ENCODE assay signal across 22 cellular contexts in the genomic region with DNA sequence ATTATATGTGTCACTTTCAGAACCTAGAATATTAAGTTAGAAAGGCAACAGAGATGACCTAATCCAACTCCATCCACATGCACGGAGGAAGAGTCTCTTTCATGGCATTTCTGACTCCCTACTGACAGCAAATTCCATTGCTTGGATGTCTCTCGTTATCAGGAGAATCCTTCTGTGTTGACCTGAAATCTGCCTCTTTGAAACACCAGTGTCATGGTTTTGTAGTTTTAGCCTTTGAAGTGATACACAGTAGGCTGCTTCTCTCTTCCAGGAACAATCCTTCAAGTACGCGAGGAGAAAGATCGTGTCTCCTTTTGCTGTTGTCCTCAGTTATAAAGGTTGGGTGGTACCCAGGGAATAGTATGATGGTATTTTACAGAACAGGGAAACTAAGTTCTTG.
"Had no signal": no experiment of that assay in that cellular context is flagged by ENCODE, and none has a peak within 500 bp of the region (broad histone marks: within the 10 kb centered on the region; RNA-seq: fewer than 3 reads in every experiment).

No MANE protein-coding gene starts in this region.

- H3K9me3 ChIP-seq: left lung, mucosa of descending colon had no signal

- H3K27ac Mint-ChIP-seq: activated B cell treated with CpG ODN at 0.5 μM for 24 hours; activated CD8-positive, alpha-beta T cell treated with anti-CD3 and anti-CD28 coated beads, Interleukin-2, amount 10 ng/mL, durations not matched to agents 7 days and 5 days; activated naive CD8-positive, alpha-beta T cell; natural killer cell had no signal

- H3K36me3 ChIP-seq: left lung had no signal

- H3K4me3 ChIP-seq: left lung, mucosa of descending colon, skin epidermis had no signal

- H3K4me3 Mint-ChIP-seq: activated B cell treated with CpG ODN at 0.5 μM for 24 hours; activated CD8-positive, alpha-beta T cell treated with anti-CD3 and anti-CD28 coated beads, Interleukin-2, amount 10 ng/mL, durations not matched to agents 7 days and 5 days; activated naive CD8-positive, alpha-beta T cell; natural killer cell had no signal

- DNase-seq: activated B cell treated with CpG ODN at 0.5 μM for 24 hours; activated CD4-positive, alpha-beta T cell treated with anti-CD3 and anti-CD28 coated beads for 48 hours; activated CD8-positive, alpha-beta memory T cell treated with anti-CD3 and anti-CD28 coated beads, Interleukin-2, amount 50 U/mL, for 4 hours; activated CD8-positive, alpha-beta T cell treated with anti-CD3 and anti-CD28 coated beads, Interleukin-2, amount 10 ng/mL, durations not matched to agents 7 days and 5 days; activated gamma-delta T cell treated with Interleukin-2 at 50 U/mL for 16 hours; activated T-cell treated with anti-CD3 and anti-CD28 coated beads, Interleukin-2, amount 50 U/mL, for 48 hours; amniotic stem cell; cerebellar nuclear complex; dermis blood vessel endothelial cell; erythroblast; hippocampal formation; left lung; mucosa of descending colon; natural killer cell; posterior cingulate gyrus; stimulated activated CD4-positive, alpha-beta T cell treated with anti-CD3 and anti-CD28 coated beads, Interleukin-4, amount 100 ng/mL, for 4 hours; stimulated activated CD8-positive, alpha-beta memory T cell treated with anti-CD3 and anti-CD28 coated beads, Interleukin-4, amount 100 ng/mL, for 48 hours; stimulated activated naive CD4-positive, alpha-beta T cell treated with Interleukin-2 at 50 U/mL for 16 hours; substantia nigra; trophoblast cell had no signal

- H3K9me3 Mint-ChIP-seq: activated B cell treated with CpG ODN at 0.5 μM for 24 hours, natural killer cell had no signal

- ATAC-seq: activated CD8-positive, alpha-beta T cell treated with anti-CD3 and anti-CD28 coated beads, Interleukin-2, amount 10 ng/mL, durations not matched to agents 7 days and 5 days; left lung; mucosa of descending colon; natural killer cell had no signal

- H3K27ac ChIP-seq: left lung had no signal

- H3K27me3 ChIP-seq: left lung had no signal

- H3K36me3 Mint-ChIP-seq: natural killer cell had no signal

- H3K4me1 ChIP-seq: left lung had no signal
